Comparison of ENCODE assay signal across 1 cellular context in the genomic region with DNA sequence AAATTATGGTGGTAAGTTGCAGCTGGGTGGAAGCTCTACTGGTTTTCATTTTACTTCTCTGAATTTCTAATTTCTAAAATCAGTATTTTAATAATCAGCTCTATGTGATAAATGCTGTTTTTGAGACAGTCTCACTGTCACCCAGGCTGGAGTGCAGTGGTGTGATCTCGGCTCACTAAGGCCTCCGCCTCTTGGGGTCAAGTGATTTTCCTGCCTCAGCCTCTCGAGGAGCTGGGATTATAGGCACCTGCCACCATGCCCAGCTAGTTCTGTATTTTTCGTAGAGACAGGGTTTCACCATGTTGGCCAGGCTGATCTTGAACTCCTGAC.
TF ChIP-seq lines count a peak whose summit lies in the region.

No MANE protein-coding gene starts in this region.

TF ChIP-seq in HepG2, 621 proteins besides CTCF, POLR2A, EP300 and RAD21:
- TF ChIP-seq SALL1 (CRISPR knock-in tag; IDR thresholded peaks at IDR 0.05): no peak
- TF ChIP-seq ZNF713 (CRISPR knock-in tag; IDR thresholded peaks at IDR 0.05): no peak
- TF ChIP-seq JUNB (CRISPR knock-in tag; IDR thresholded peaks at IDR 0.05; ENCODE audit: borderline replicate concordance): no peak
- TF ChIP-seq TCF7 (IDR thresholded peaks at IDR 0.05; ENCODE audit: low read depth): no peak
